11 cellular contexts compared by ENCODE assay signal in the genomic region with DNA sequence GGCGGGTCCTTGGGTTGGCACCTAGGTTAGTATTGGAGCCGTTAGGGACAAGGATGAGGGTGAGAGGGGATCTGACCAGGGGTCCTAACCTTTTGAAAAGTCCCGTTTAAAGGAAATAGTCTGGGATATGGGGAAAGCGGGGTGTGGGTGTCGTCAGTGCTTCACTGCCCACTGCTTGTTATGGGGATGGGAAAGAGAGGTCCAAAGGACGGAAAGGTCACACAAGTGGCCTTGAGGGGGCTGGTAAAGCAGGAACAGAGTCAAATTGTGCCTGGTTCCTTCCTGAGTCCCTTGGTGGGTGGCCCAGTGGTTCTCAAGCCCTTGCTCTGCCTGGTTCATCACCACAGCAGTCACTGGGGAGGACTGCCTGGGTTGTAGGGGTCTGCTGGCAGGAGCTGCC. TPM values are rescaled to one million over a fixed set of nuclear protein-coding genes. Genes with fewer than 3 reads are reported as not detected.
A peak's percentile ranks its signal among the peaks of the same experiment; 100 is the strongest.
DNase-seq lines count a peak whose midpoint lies in the region; ATAC-seq, FAIRE-seq and TF ChIP-seq lines count a peak whose summit lies in the region.
"Had no signal": no experiment of that assay in that cellular context is flagged by ENCODE, and none has a peak within 500 bp of the region (broad histone marks: within the 10 kb centered on the region; RNA-seq: fewer than 3 reads in every experiment).

No MANE protein-coding gene starts in this region.

- POLR2A ChIA-PET in activated naive CD8-positive, alpha-beta T cell treated with anti-CD3 and anti-CD28 coated beads, Interleukin-2, amount 10 ng/mL, durations not matched to agents 7 days and 5 days (lab: Charles Lee) = interaction anchor here (2.1 kb wide), 1 partner anchor 8 kb away, joined by 14 read pairs; the partner anchor contains the start of gene REPIN1
- POLR2A ChIA-PET in naive thymus-derived CD8-positive, alpha-beta T cell (lab: Charles Lee) = interaction anchor here (2.5 kb wide), 1 partner anchor 8 kb away, joined by 37 read pairs; the partner anchor contains the start of gene REPIN1

- H3K27ac Mint-ChIP-seq in activated naive CD8-positive, alpha-beta T cell treated with anti-CD3 and anti-CD28 coated beads, Interleukin-2, amount 10 ng/mL, durations not matched to agents 7 days and 5 days = no peak overlapping the region
- peak overlapping the region; percentile 84 to 97 (median 90) for H3K27ac Mint-ChIP-seq in naive thymus-derived CD8-positive, alpha-beta T cell

- H3K9me3 ChIP-seq in BLaER1 treated with 17β-estradiol and CSF1 and Interleukin-3, amounts not matched to agents 10 nM and 100 nM (replicated peaks in 1 of 11) = no peaks in the 10 kb centered on the region

- DNase-seq in GM12891 (ENCODE audit: insufficient read length, low spot score) (no peak), NCI-H510A (lab: John Stamatoyannopoulos, UW) (no peak), iPS-NIHi7 (ENCODE audit: extremely low spot score) (no peak), NCI-H2081 treated with DMSO at 0.1 percent for 48 hours (lab: John Stamatoyannopoulos, UW) (no peak), Ammon's horn (ENCODE audit: low spot score) (no peak)
- peak; percentile 18 for DNase-seq in activated naive CD8-positive, alpha-beta T cell treated with anti-CD3 and anti-CD28 coated beads, Interleukin-2, amount 10 ng/mL, durations not matched to agents 7 days and 5 days
- no peak for DNase-seq in naive thymus-derived CD8-positive, alpha-beta T cell
- DNase-seq: effector memory CD4-positive, alpha-beta T cell; midbrain; NCI-H1417 treated with DMSO at 0.1 percent for 48 hours had no signal

- peaks cover 27 to 43% (median 34%) of the 10 kb centered on the region in 11 experiments; a peak in 20 of 22 replicates for H4K20me1 ChIP-seq in BLaER1 treated with 17β-estradiol and CSF1 and Interleukin-3, amounts not matched to agents 10 nM and 100 nM

- TF ChIP-seq POLR2A in GM12891 (IDR thresholded peaks at IDR 0.05; ENCODE audit: low read depth, low read length) = no peak

- H3K4me1 Mint-ChIP-seq in activated naive CD8-positive, alpha-beta T cell treated with anti-CD3 and anti-CD28 coated beads, Interleukin-2, amount 10 ng/mL, durations not matched to agents 7 days and 5 days = peaks cover 36% of the 10 kb centered on the region
- H3K4me1 Mint-ChIP-seq in naive thymus-derived CD8-positive, alpha-beta T cell = peaks cover 31 to 76% (median 62%) of the 10 kb centered on the region in 4 donors

- no peak overlapping the region for H3K4me3 ChIP-seq in BLaER1 treated with 17β-estradiol and CSF1 and Interleukin-3, amounts not matched to agents 10 nM and 100 nM

- H3K4me1 ChIP-seq in BLaER1 treated with 17β-estradiol and CSF1 and Interleukin-3, amounts not matched to agents 10 nM and 100 nM = peaks cover 53 to 82% (median 68%) of the 10 kb centered on the region in 10 experiments

- peak overlapping the region in 6 of 11 experiments; percentile 12 to 88 (median 22); a peak in 8 of 22 replicates for H3K9ac ChIP-seq in BLaER1 treated with 17β-estradiol and CSF1 and Interleukin-3, amounts not matched to agents 10 nM and 100 nM

- H3K36me3 ChIP-seq in BLaER1 treated with 17β-estradiol and CSF1 and Interleukin-3, amounts not matched to agents 10 nM and 100 nM = peaks cover 32 to 37% (median 35%) of the 10 kb centered on the region in 11 experiments

- peak overlapping the region in 10 of 11 experiments; percentile 4 to 93 (median 86); a peak in 17 of 22 replicates for H3K27ac ChIP-seq in BLaER1 treated with 17β-estradiol and CSF1 and Interleukin-3, amounts not matched to agents 10 nM and 100 nM

- ATAC-seq in activated naive CD8-positive, alpha-beta T cell treated with anti-CD3 and anti-CD28 coated beads, Interleukin-2, amount 10 ng/mL, durations not matched to agents 7 days and 5 days (ENCODE audit: low read depth) = no peak
- ATAC-seq in naive thymus-derived CD8-positive, alpha-beta T cell = no peak

- H3K36me3 Mint-ChIP-seq in activated naive CD8-positive, alpha-beta T cell treated with anti-CD3 and anti-CD28 coated beads, Interleukin-2, amount 10 ng/mL, durations not matched to agents 7 days and 5 days = peaks cover 9% of the 10 kb centered on the region
- H3K36me3 Mint-ChIP-seq in naive thymus-derived CD8-positive, alpha-beta T cell = peaks cover 0 to 20% (median 0%) of the 10 kb centered on the region in 3 donors

- H3K4me2 ChIP-seq in BLaER1 treated with 17β-estradiol and CSF1 and Interleukin-3, amounts not matched to agents 10 nM and 100 nM = peak overlapping the region; percentile 90 to 99 (median 94)

- FAIRE-seq in GM12891 (lab: Jason Lieb, UNC) = no peak

- H3K27me3 ChIP-seq in BLaER1 treated with 17β-estradiol and CSF1 and Interleukin-3, amounts not matched to agents 10 nM and 100 nM = no peaks in the 10 kb centered on the region

- no peak overlapping the region for H3K4me3 Mint-ChIP-seq in activated naive CD8-positive, alpha-beta T cell treated with anti-CD3 and anti-CD28 coated beads, Interleukin-2, amount 10 ng/mL, durations not matched to agents 7 days and 5 days
- H3K4me3 Mint-ChIP-seq in naive thymus-derived CD8-positive, alpha-beta T cell = peak overlapping the region in 9 of 10 donors; percentile 47 to 72 (median 61)

- no peaks in the 10 kb centered on the region for H3K27me3 Mint-ChIP-seq in activated naive CD8-positive, alpha-beta T cell treated with anti-CD3 and anti-CD28 coated beads, Interleukin-2, amount 10 ng/mL, durations not matched to agents 7 days and 5 days
- no peaks in the 10 kb centered on the region for H3K27me3 Mint-ChIP-seq in naive thymus-derived CD8-positive, alpha-beta T cell

- no peaks in the 10 kb centered on the region for H3K9me3 Mint-ChIP-seq in activated naive CD8-positive, alpha-beta T cell treated with anti-CD3 and anti-CD28 coated beads, Interleukin-2, amount 10 ng/mL, durations not matched to agents 7 days and 5 days
- no peaks in the 10 kb centered on the region for H3K9me3 Mint-ChIP-seq in naive thymus-derived CD8-positive, alpha-beta T cell

TF ChIP-seq in GM12891, 5 proteins besides CTCF, POLR2A, EP300 and RAD21:
- TF ChIP-seq POU2F2 (IDR thresholded peaks at IDR 0.05; ENCODE audit: low read depth, low read length) (peak; percentile 40; the same call in 1 of the 2 replicates), SPI1 (IDR thresholded peaks at IDR 0.05; ENCODE audit: low read depth, low read length) (no peak)
TF ChIP-seq in GM12891: peak in this region for 1.

RNA-seq across cellular contexts. Expression of gene ZNF775, which starts 2.6 kb away (rescaled TPM):
- 9.7 TPM for polyA plus RNA-seq in GM12891 (2012; ENCODE audit: low read depth, missing spikeins)
- total RNA-seq in activated naive CD8-positive, alpha-beta T cell treated with anti-CD3 and anti-CD28 coated beads, Interleukin-2, amount 10 ng/mL, durations not matched to agents 7 days and 5 days = 1 to 10 TPM; 5.4 to 6.4 TPM
- 1 to 10 TPM; 5.6 to 5.9 TPM for total RNA-seq in naive thymus-derived CD8-positive, alpha-beta T cell
- 1 to 10 TPM; 1.5 to 7.6 (median 3.1) TPM for polyA plus RNA-seq in naive thymus-derived CD8-positive, alpha-beta T cell

RNA-seq across cellular contexts. Expression of gene REPIN1, which starts 7.9 kb away (rescaled TPM):
- 94.0 TPM for polyA plus RNA-seq in GM12891 (2012; ENCODE audit: low read depth, missing spikeins)
- total RNA-seq in activated naive CD8-positive, alpha-beta T cell treated with anti-CD3 and anti-CD28 coated beads, Interleukin-2, amount 10 ng/mL, durations not matched to agents 7 days and 5 days = 10 to 100 TPM; 53.4 to 57.5 TPM
- 100 to 1,000 TPM; 104 to 108 TPM for total RNA-seq in naive thymus-derived CD8-positive, alpha-beta T cell
- polyA plus RNA-seq in naive thymus-derived CD8-positive, alpha-beta T cell = 10 to 100 TPM; 39.8 to 73.0 (median 49.8) TPM

RNA-seq across cellular contexts. Expression of gene RARRES2, which starts 35.1 kb away (rescaled TPM):
- polyA plus RNA-seq in GM12891 (2012; ENCODE audit: low read depth, missing spikeins) = 27.0 TPM
- total RNA-seq in activated naive CD8-positive, alpha-beta T cell treated with anti-CD3 and anti-CD28 coated beads, Interleukin-2, amount 10 ng/mL, durations not matched to agents 7 days and 5 days = not detected
- under 1 TPM in 1 of 2 experiments, not detected in 1; 0.29 TPM for total RNA-seq in naive thymus-derived CD8-positive, alpha-beta T cell
- polyA plus RNA-seq in naive thymus-derived CD8-positive, alpha-beta T cell = not detected

RNA-seq across cellular contexts. Expression of gene ACTR3C, which starts 53.2 kb away (rescaled TPM):
- 3.9 TPM for polyA plus RNA-seq in GM12891 (2012; ENCODE audit: low read depth, missing spikeins)
- 1 to 10 TPM; 6.4 to 7.0 TPM for total RNA-seq in activated naive CD8-positive, alpha-beta T cell treated with anti-CD3 and anti-CD28 coated beads, Interleukin-2, amount 10 ng/mL, durations not matched to agents 7 days and 5 days
- 10 to 100 TPM in 1 of 2 experiments, 1 to 10 TPM in 1; 9.8 to 12.8 TPM for total RNA-seq in naive thymus-derived CD8-positive, alpha-beta T cell
- polyA plus RNA-seq in naive thymus-derived CD8-positive, alpha-beta T cell = 1 to 10 TPM; 2.1 to 4.6 (median 3.5) TPM

RNA-seq across cellular contexts. Expression of gene LRRC61, which starts 53.4 kb away (rescaled TPM):
- 27.7 TPM for polyA plus RNA-seq in GM12891 (2012; ENCODE audit: low read depth, missing spikeins)
- total RNA-seq in activated naive CD8-positive, alpha-beta T cell treated with anti-CD3 and anti-CD28 coated beads, Interleukin-2, amount 10 ng/mL, durations not matched to agents 7 days and 5 days = 10 to 100 TPM; 16.6 to 17.2 TPM
- 10 to 100 TPM; 13.8 to 16.0 TPM for total RNA-seq in naive thymus-derived CD8-positive, alpha-beta T cell
- 10 to 100 TPM; 17.8 to 34.3 (median 33.5) TPM for polyA plus RNA-seq in naive thymus-derived CD8-positive, alpha-beta T cell
